ENCODE assay signal across 35 cellular contexts in the genomic region with DNA sequence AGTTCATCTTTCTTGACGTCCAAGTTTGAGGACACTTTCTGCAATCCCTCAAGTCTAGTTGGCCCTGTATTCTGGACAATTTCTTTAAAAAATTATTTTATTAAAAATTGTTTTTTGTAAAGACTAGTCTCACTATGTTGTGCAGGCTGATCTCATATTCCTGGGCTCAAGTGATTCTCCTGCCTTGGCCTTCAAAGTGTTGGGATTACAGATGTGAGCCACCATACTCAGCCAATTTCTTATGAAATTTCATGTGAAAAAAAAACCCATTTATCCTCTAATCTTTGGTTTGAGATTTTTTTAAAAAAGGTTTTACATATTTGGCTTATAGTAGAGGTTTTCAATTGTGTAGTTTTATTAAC.
"Had no signal": no experiment of that assay in that cellular context is flagged by ENCODE, and none has a peak within 500 bp of the region (broad histone marks: within the 10 kb centered on the region; RNA-seq: fewer than 3 reads in every experiment).

No MANE protein-coding gene starts in this region.

- H3K27me3 ChIP-seq: body of pancreas, brain microvascular endothelial cell, breast epithelium had no signal

- H3K36me3 Mint-ChIP-seq: activated CD4-positive, alpha-beta memory T cell treated with anti-CD3 and anti-CD28 coated beads for 36 hours; activated naive CD4-positive, alpha-beta T cell treated with anti-CD3 and anti-CD28 coated beads, Interleukin-2, amount 10 ng/mL, durations not matched to agents 7 days and 5 days; activated naive CD4-positive, alpha-beta T cell treated with anti-CD3 and anti-CD28 coated beads, Interleukin-2, amount 50 U/mL, for 24 hours; activated naive CD8-positive, alpha-beta T cell; activated naive CD8-positive, alpha-beta T cell treated with anti-CD3 and anti-CD28 coated beads, Interleukin-2, amount 10 ng/mL, durations not matched to agents 7 days and 5 days had no signal

- H3K27ac ChIP-seq: body of pancreas, brain microvascular endothelial cell, breast epithelium, VCaP had no signal

- H3K9me3 ChIP-seq: body of pancreas, breast epithelium had no signal

- H3K4me3 Mint-ChIP-seq: activated B cell treated with CpG ODN at 0.5 μM for 24 hours; activated CD4-positive, alpha-beta memory T cell treated with anti-CD3 and anti-CD28 coated beads for 36 hours; activated CD4-positive, alpha-beta T cell treated with anti-CD3 and anti-CD28 coated beads, Interleukin-2, amount 10 ng/mL, durations not matched to agents 24 days and 14 days; activated CD8-positive, alpha-beta T cell treated with anti-CD3 and anti-CD28 coated beads for 36 hours; activated naive CD4-positive, alpha-beta T cell treated with anti-CD3 and anti-CD28 coated beads, Interleukin-2, amount 10 ng/mL, durations not matched to agents 7 days and 5 days; activated naive CD4-positive, alpha-beta T cell treated with anti-CD3 and anti-CD28 coated beads, Interleukin-2, amount 50 U/mL, for 24 hours; activated naive CD8-positive, alpha-beta T cell; activated naive CD8-positive, alpha-beta T cell treated with anti-CD3 and anti-CD28 coated beads, Interleukin-2, amount 10 ng/mL, durations not matched to agents 7 days and 5 days; activated naive CD8-positive, alpha-beta T cell treated with anti-CD3 and anti-CD28 coated beads, Interleukin-2, amount 50 U/mL, for 24 hours; activated T-cell treated with anti-CD3 and anti-CD28 coated beads, Interleukin-2, amount 50 U/mL, for 4 hours; activated T-cell treated with anti-CD3 and anti-CD28 coated beads, Interleukin-2, amount 50 U/mL, for 72 hours; activated T-helper 1 cell treated with anti-CD3 and anti-CD28 coated beads, Interleukin-12 subunit alpha, Interleukin-12 subunit beta, Interleukin-2, Interleukin-4 antibody, amounts not matched to agents 30 ng/mL and 10 ng/mL and 1 ng/mL, durations not matched to agents 14 hours and 24 hours and 36 hours; activated T-helper 17 cell treated with anti-CD3 and anti-CD28 coated beads, Interleukin-2, amount 50 U/mL, for 72 hours; central memory CD8-positive, alpha-beta T cell; T-helper 1 cell treated with Interleukin-12 subunit alpha and Interleukin-12 subunit beta and Interleukin-4 antibody, amounts not matched to agents 30 μg/mL and 1 μg/mL, for 36 hours; T-helper 2 cell treated with Interferon-gamma antibody and Interleukin-4, amounts not matched to agents 5 μg/mL and 100 μg/mL, for 36 hours had no signal

- H3K9me3 Mint-ChIP-seq: activated B cell treated with CpG ODN at 0.5 μM for 24 hours; activated CD4-positive, alpha-beta memory T cell treated with anti-CD3 and anti-CD28 coated beads for 36 hours; activated CD4-positive, alpha-beta T cell treated with anti-CD3 and anti-CD28 coated beads, Interleukin-2, amount 10 ng/mL, durations not matched to agents 24 days and 14 days; activated CD8-positive, alpha-beta T cell treated with anti-CD3 and anti-CD28 coated beads for 36 hours; activated naive CD4-positive, alpha-beta T cell treated with anti-CD3 and anti-CD28 coated beads, Interleukin-2, amount 10 ng/mL, durations not matched to agents 7 days and 5 days; activated naive CD4-positive, alpha-beta T cell treated with anti-CD3 and anti-CD28 coated beads, Interleukin-2, amount 50 U/mL, for 24 hours; activated naive CD8-positive, alpha-beta T cell treated with anti-CD3 and anti-CD28 coated beads, Interleukin-2, amount 10 ng/mL, durations not matched to agents 7 days and 5 days; activated naive CD8-positive, alpha-beta T cell treated with anti-CD3 and anti-CD28 coated beads, Interleukin-2, amount 50 U/mL, for 24 hours; activated T-cell treated with anti-CD3 and anti-CD28 coated beads, Interleukin-2, amount 50 U/mL, for 4 hours; activated T-cell treated with anti-CD3 and anti-CD28 coated beads, Interleukin-2, amount 50 U/mL, for 72 hours; activated T-helper 1 cell treated with anti-CD3 and anti-CD28 coated beads, Interleukin-12 subunit alpha, Interleukin-12 subunit beta, Interleukin-2, Interleukin-4 antibody, amounts not matched to agents 30 ng/mL and 10 ng/mL and 1 ng/mL, durations not matched to agents 14 hours and 24 hours and 36 hours; activated T-helper 17 cell treated with anti-CD3 and anti-CD28 coated beads, Interleukin-2, amount 50 U/mL, for 72 hours; central memory CD8-positive, alpha-beta T cell; T-helper 1 cell treated with Interleukin-12 subunit alpha and Interleukin-12 subunit beta and Interleukin-4 antibody, amounts not matched to agents 30 μg/mL and 1 μg/mL, for 36 hours; T-helper 2 cell treated with Interferon-gamma antibody and Interleukin-4, amounts not matched to agents 5 μg/mL and 100 μg/mL, for 36 hours had no signal

- H3K27ac Mint-ChIP-seq: activated B cell treated with CpG ODN at 0.5 μM for 24 hours; activated CD4-positive, alpha-beta memory T cell treated with anti-CD3 and anti-CD28 coated beads for 36 hours; activated CD4-positive, alpha-beta T cell treated with anti-CD3 and anti-CD28 coated beads, Interleukin-2, amount 10 ng/mL, durations not matched to agents 24 days and 14 days; activated CD8-positive, alpha-beta T cell treated with anti-CD3 and anti-CD28 coated beads for 36 hours; activated naive CD4-positive, alpha-beta T cell treated with anti-CD3 and anti-CD28 coated beads, Interleukin-2, amount 10 ng/mL, durations not matched to agents 7 days and 5 days; activated naive CD4-positive, alpha-beta T cell treated with anti-CD3 and anti-CD28 coated beads, Interleukin-2, amount 50 U/mL, for 24 hours; activated naive CD8-positive, alpha-beta T cell; activated naive CD8-positive, alpha-beta T cell treated with anti-CD3 and anti-CD28 coated beads, Interleukin-2, amount 10 ng/mL, durations not matched to agents 7 days and 5 days; activated naive CD8-positive, alpha-beta T cell treated with anti-CD3 and anti-CD28 coated beads, Interleukin-2, amount 50 U/mL, for 24 hours; activated T-cell treated with anti-CD3 and anti-CD28 coated beads, Interleukin-2, amount 50 U/mL, for 72 hours; activated T-helper 1 cell treated with anti-CD3 and anti-CD28 coated beads, Interleukin-12 subunit alpha, Interleukin-12 subunit beta, Interleukin-2, Interleukin-4 antibody, amounts not matched to agents 30 ng/mL and 10 ng/mL and 1 ng/mL, durations not matched to agents 14 hours and 24 hours and 36 hours; activated T-helper 17 cell treated with anti-CD3 and anti-CD28 coated beads, Interleukin-2, amount 50 U/mL, for 72 hours; T-helper 1 cell treated with Interleukin-12 subunit alpha and Interleukin-12 subunit beta and Interleukin-4 antibody, amounts not matched to agents 30 μg/mL and 1 μg/mL, for 36 hours; T-helper 2 cell treated with Interferon-gamma antibody and Interleukin-4, amounts not matched to agents 5 μg/mL and 100 μg/mL, for 36 hours had no signal

- H3K4me1 Mint-ChIP-seq: activated CD4-positive, alpha-beta T cell treated with anti-CD3 and anti-CD28 coated beads, Interleukin-2, amount 10 ng/mL, durations not matched to agents 24 days and 14 days; activated naive CD4-positive, alpha-beta T cell treated with anti-CD3 and anti-CD28 coated beads, Interleukin-2, amount 50 U/mL, for 24 hours; activated T-helper 17 cell treated with anti-CD3 and anti-CD28 coated beads, Interleukin-2, amount 50 U/mL, for 72 hours; central memory CD8-positive, alpha-beta T cell had no signal

- DNase-seq: activated B cell treated with CpG ODN at 0.5 μM for 24 hours; activated CD4-positive, alpha-beta T cell treated with anti-CD3 and anti-CD28 coated beads for 4 hours; activated CD4-positive, alpha-beta T cell treated with anti-CD3 and anti-CD28 coated beads, Interleukin-2, amount 50 U/mL, for 1 hour; activated CD4-positive, alpha-beta T cell treated with anti-CD3 and anti-CD28 coated beads, Interleukin-2, amount 50 U/mL, for 4 hours; activated CD4-positive, CD25-positive, alpha-beta regulatory T cell treated with anti-CD3 and anti-CD28 coated beads, Interleukin-2, amount 50 U/mL, for 72 hours; activated CD8-positive, alpha-beta memory T cell treated with anti-CD3 and anti-CD28 coated beads, Interleukin-2, amount 50 U/mL, for 4 hours; activated effector memory CD4-positive, alpha-beta T cell treated with anti-CD3 and anti-CD28 coated beads, Interleukin-2, amount 50 U/mL, for 16 hours; activated gamma-delta T cell treated with Interleukin-2 at 50 U/mL for 16 hours; activated naive CD8-positive, alpha-beta T cell treated with anti-CD3 and anti-CD28 coated beads, Interleukin-2, amount 10 ng/mL, durations not matched to agents 7 days and 5 days; activated T-cell treated with anti-CD3 and anti-CD28 coated beads for 4 hours; activated T-cell treated with anti-CD3 and anti-CD28 coated beads, Interleukin-2, amount 50 U/mL, for 1 hour; activated T-cell treated with anti-CD3 and anti-CD28 coated beads, Interleukin-2, amount 50 U/mL, for 4 hours; amygdala; anterior cingulate cortex; caudate nucleus; SW 1271; T-helper 1 cell; T-helper 9 cell had no signal

- H3K36me3 ChIP-seq: brain microvascular endothelial cell, breast epithelium had no signal

- H3K4me3 ChIP-seq: body of pancreas, breast epithelium had no signal

- H3K4me1 ChIP-seq: breast epithelium had no signal

- ATAC-seq: body of pancreas had no signal
